In the genomic region with DNA sequence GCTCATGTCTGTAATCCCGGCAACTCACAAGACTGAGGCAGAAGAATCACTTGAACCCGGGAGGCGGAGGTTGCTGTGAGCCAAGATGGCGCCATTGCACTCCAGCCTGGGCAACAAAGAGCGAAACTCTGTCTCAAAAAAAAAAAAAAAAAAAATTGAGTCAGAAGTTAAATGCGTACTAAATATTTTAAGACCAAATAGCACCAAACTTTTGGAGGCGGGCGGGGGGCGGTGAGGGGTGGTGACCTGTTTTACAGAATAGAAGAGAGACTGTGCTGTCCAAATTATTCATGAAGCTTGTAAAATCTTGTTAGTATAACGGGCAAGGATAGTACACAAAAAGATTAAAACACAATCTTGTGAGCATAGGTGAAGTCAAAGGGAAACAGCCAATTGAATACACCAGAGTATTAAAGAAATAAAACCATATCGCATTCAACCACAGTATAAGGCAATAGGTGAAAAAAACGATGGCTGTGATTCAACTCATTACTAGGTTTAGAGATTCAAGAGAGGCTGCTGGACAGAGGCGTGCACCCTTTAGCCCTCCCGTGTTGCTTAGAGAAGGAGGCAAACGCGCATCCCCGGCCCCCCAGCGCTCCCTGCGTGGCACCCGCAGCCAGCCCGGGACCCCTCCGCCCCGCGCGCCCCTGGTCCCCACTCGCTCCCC, we compare ENCODE assay signal across 8 cellular contexts. TPM values are rescaled to one million over a fixed set of nuclear protein-coding genes. Genes with fewer than 3 reads are reported as not detected.
A peak's percentile ranks its signal among the peaks of the same experiment; 100 is the strongest.
DNase-seq lines count a peak whose midpoint lies in the region; ATAC-seq, FAIRE-seq and TF ChIP-seq lines count a peak whose summit lies in the region.

No MANE protein-coding gene starts in this region.

- no peak for TF ChIP-seq CTCF in WERI-Rb-1 (IDR thresholded peaks at IDR 0.05; ENCODE audit: low read depth, low read length)
- TF ChIP-seq CTCF in fibroblast of pulmonary artery (IDR thresholded peaks at IDR 0.05; ENCODE audit: low read length, missing control alignments), result no peak
- no peak for TF ChIP-seq CTCF in pancreas (IDR thresholded peaks at IDR 0.05)

- peak overlapping the region; percentile 92 to 100 (median 99) for H3K27ac Mint-ChIP-seq in CD4-positive, alpha-beta memory T cell

- peaks cover 5 to 19% of the 10 kb centered on the region in 2 donors for H3K9me3 ChIP-seq in CD4-positive, alpha-beta memory T cell (ENCODE audit: control insufficient read depth in 1 of 2, low read length in 2 of 2)
- peaks cover 40% of the 10 kb centered on the region for H3K9me3 ChIP-seq in WERI-Rb-1 (ENCODE audit: severe bottlenecking)
- peaks cover 0 to 18% (median 3%) of the 10 kb centered on the region in 4 donors for H3K9me3 ChIP-seq in pancreas

- no peaks in the 10 kb centered on the region for H3K27me3 Mint-ChIP-seq in CD4-positive, alpha-beta memory T cell

- POLR2A ChIA-PET in CD4-positive, alpha-beta memory T cell (lab: Charles Lee; ENCODE audit: partially characterized antibody), result interaction anchor here (0.7 to 3.2 kb wide), 12 partner anchors 9 to 221 kb away, joined by 3 to 33 read pairs (median 10); partner anchors contain the start of genes ZNF26, ZNF268 and ZNF84

- WGBS in pancreas, 2 donors, result 18 to 29% methylated on average over 15 to 26 of the region's 26 CpGs

- peak overlapping the region; percentile 87 to 99 (median 94) for H3K4me3 Mint-ChIP-seq in CD4-positive, alpha-beta memory T cell

- peaks cover 11 to 25% (median 17%) of the 10 kb centered on the region in 4 donors for H3K4me1 Mint-ChIP-seq in CD4-positive, alpha-beta memory T cell

- peaks cover 65 to 71% of the 10 kb centered on the region in 2 donors for H3K36me3 Mint-ChIP-seq in CD4-positive, alpha-beta memory T cell

- intact Hi-C loops in CD4-positive, alpha-beta memory T cell (cut with micrococcal nuclease), result loop anchor here (1.0 to 2.0 kb wide), 6 partner anchors 49 to 369 kb away; partner anchors contain the start of genes ANKLE2, ZNF140, ZNF26 and ZNF268
- intact Hi-C loops in pancreas (cut with DNase I), result no loop called here

- H3K27me3 ChIP-seq in CD4-positive, alpha-beta memory T cell (ENCODE audit: insufficient read depth, low read length), result no peaks in the 10 kb centered on the region
- H3K27me3 ChIP-seq in WERI-Rb-1 (ENCODE audit: insufficient read depth, low read depth, severe bottlenecking) (no peaks in the 10 kb centered on the region), pancreas (no peaks in the 10 kb centered on the region)

- CTCF ChIA-PET in CD4-positive, alpha-beta memory T cell (lab: Charles Lee; ENCODE audit: partially characterized antibody), result interaction anchor here (0.6 to 1.6 kb wide), 2 partner anchors 50 to 422 kb away, joined by 3 to 4 read pairs; no protein-coding TSS in a partner anchor

- ATAC-seq in HG02938 (IDR thresholded peaks at IDR 0.05; ENCODE audit: unreplicated experiment), result peak; percentile 15
- peak; percentile 19 to 47 (median 36) for ATAC-seq in pancreas

- H3K4me1 ChIP-seq in CD4-positive, alpha-beta memory T cell (ENCODE audit: insufficient read depth, low read length), result peaks cover 10% of the 10 kb centered on the region
- H3K4me1 ChIP-seq in pancreas, result peaks cover 0 to 6% (median 0%) of the 10 kb centered on the region in 3 donors

- H3K36me3 ChIP-seq in CD4-positive, alpha-beta memory T cell (ENCODE audit: insufficient read depth, low read length), result no peaks in the 10 kb centered on the region
- H3K36me3 ChIP-seq in WERI-Rb-1, result peaks cover 56% of the 10 kb centered on the region
- H3K36me3 ChIP-seq in pancreas, result peaks cover 0 to 15% (median 0%) of the 10 kb centered on the region in 3 donors

- no peak for DNase-seq in CD4-positive, alpha-beta memory T cell
- peak; percentile 11 for DNase-seq in WERI-Rb-1
- peak; percentile 35 for DNase-seq in fibroblast of pulmonary artery (ENCODE audit: low read depth)
- peak in 1 of 6 donors; percentile 13 for DNase-seq in pancreas
- DNase-seq in activated gamma-delta T cell (lab: John Stamatoyannopoulos, UW), result no peak
- no peak for DNase-seq in effector CD8-positive, alpha-beta T cell (lab: John Stamatoyannopoulos, UW)
- no peak for DNase-seq in MV-4-11 (lab: John Stamatoyannopoulos, UW)

- peak overlapping the region; percentile 98 for H3K27ac ChIP-seq in CD4-positive, alpha-beta memory T cell (ENCODE audit: low read depth, low read length)
- peak overlapping the region; percentile 91 for H3K27ac ChIP-seq in WERI-Rb-1
- peak overlapping the region; percentile 86 to 95 (median 92) for H3K27ac ChIP-seq in pancreas

- FAIRE-seq in pancreas (lab: Jason Lieb, UNC), result no peak

- H3K9me3 Mint-ChIP-seq in CD4-positive, alpha-beta memory T cell, result peaks cover 4 to 89% (median 75%) of the 10 kb centered on the region in 8 donors

- peak overlapping the region; percentile 52 to 87 for H3K4me3 ChIP-seq in CD4-positive, alpha-beta memory T cell (ENCODE audit: low read length in 2 of 2)
- H3K4me3 ChIP-seq in WERI-Rb-1 (ENCODE audit: low read depth, low read length) (peak overlapping the region; percentile 92), fibroblast of pulmonary artery (replicated peaks; ENCODE audit: low read depth, low read length) (peak overlapping the region; percentile 61), pancreas (peak overlapping the region; percentile 75 to 87 (median 80))

RNA-seq across cellular contexts. Expression of gene ZNF891, which starts 0.6 kb away (rescaled TPM):
- total RNA-seq in CD4-positive, alpha-beta memory T cell, result 1 to 10 TPM; 6.2 to 7.3 TPM
- under 1 TPM; 0.37 to 0.75 TPM for polyA plus RNA-seq in CD4-positive, alpha-beta memory T cell
- total RNA-seq in pancreas, result 1 to 10 TPM in 4 of 6 donors, under 1 TPM in 2; 0.57 to 1.6 (median 1.0) TPM
- under 1 TPM; 0.80 to 0.95 TPM for polyA plus RNA-seq in pancreas

RNA-seq across cellular contexts. Expression of gene ZNF10, which starts 0.9 kb away (rescaled TPM):
- 10 to 100 TPM; 17.4 to 19.6 TPM for total RNA-seq in CD4-positive, alpha-beta memory T cell
- polyA plus RNA-seq in CD4-positive, alpha-beta memory T cell, result 10 to 100 TPM in 1 of 2 donors, 1 to 10 TPM in 1; 8.1 to 11.3 TPM
- total RNA-seq in pancreas, result 1 to 10 TPM; 3.9 to 7.5 (median 6.0) TPM
- 10 to 100 TPM in 1 of 2 donors, 1 to 10 TPM in 1; 9.3 to 15.9 TPM for polyA plus RNA-seq in pancreas

RNA-seq across cellular contexts. Expression of gene ZNF140, which starts 48.8 kb away (rescaled TPM):
- 10 to 100 TPM; 25.2 to 28.2 TPM for total RNA-seq in CD4-positive, alpha-beta memory T cell
- 10 to 100 TPM; 24.6 to 26.2 TPM for polyA plus RNA-seq in CD4-positive, alpha-beta memory T cell
- 10 to 100 TPM in 1 of 6 donors, 1 to 10 TPM in 5; 6.5 to 12.5 (median 9.4) TPM for total RNA-seq in pancreas
- polyA plus RNA-seq in pancreas, result 10 to 100 TPM; 12.5 to 19.6 TPM

RNA-seq across cellular contexts. Expression of gene ZNF268, which starts 51.8 kb away (rescaled TPM):
- total RNA-seq in CD4-positive, alpha-beta memory T cell, result 10 to 100 TPM; 34.9 to 39.6 TPM
- 10 to 100 TPM; 18.5 to 19.6 TPM for polyA plus RNA-seq in CD4-positive, alpha-beta memory T cell
- 10 to 100 TPM in 2 of 6 donors, 1 to 10 TPM in 4; 7.4 to 14.0 (median 9.4) TPM for total RNA-seq in pancreas
- polyA plus RNA-seq in pancreas, result 1 to 10 TPM; 2.4 to 3.1 TPM

Comparison
In these comparisons a context has a peak if more than half of its experiments do, and no peak if none do; other contexts are left out.
1. DNase-seq: peak in WERI-Rb-1 (single experiment) and fibroblast of pulmonary artery (single experiment); none in CD4-positive, alpha-beta memory T cell (0 of 5), activated gamma-delta T cell (single experiment), effector CD8-positive, alpha-beta T cell (single experiment) and MV-4-11 (single experiment).
2. Peak in every context shown above with its lines, with median percentiles within 50 percentile points of each other: H3K27ac ChIP-seq and H3K4me3 ChIP-seq.